ENCODE assay signal across 8 cellular contexts in genomic region chr1:56803561-56804156, GRCh38. TPM values are rescaled to one million over a fixed set of nuclear protein-coding genes. Genes with fewer than 3 reads are reported as not detected.
A peak's percentile ranks its signal among the peaks of the same experiment; 100 is the strongest.
DNase-seq lines count a peak whose midpoint lies in the region; ATAC-seq and TF ChIP-seq lines count a peak whose summit lies in the region.

No MANE protein-coding gene starts in this region.

- intact Hi-C loops in Caco-2 (cut with micrococcal nuclease; ENCODE audit: unreplicated experiment) = loop anchor here (2.0 to 5.0 kb wide), 2 partner anchors 15 to 46 kb away; partner anchors contain the start of gene FYB2

- H3K9me3 Mint-ChIP-seq in Caco-2 (ENCODE audit: unreplicated experiment) (peaks cover 16% of the 10 kb centered on the region), memory B cell (peaks cover 2% of the 10 kb centered on the region)

- H3K27me3 Mint-ChIP-seq in Caco-2 (ENCODE audit: insufficient read depth, unreplicated experiment) = no peaks in the 10 kb centered on the region
- H3K27me3 Mint-ChIP-seq in memory B cell = peaks cover 11% of the 10 kb centered on the region

- CTCF ChIA-PET in Caco-2 (lab: Charles Lee) = interaction anchor here (0.6 to 1.5 kb wide), 6 partner anchors 15 to 60 kb away, joined by 3 to 7 read pairs (median 4); partner anchors contain the start of gene FYB2

- peak; percentile 68 for ATAC-seq in GM18907 (IDR thresholded peaks at IDR 0.05; ENCODE audit: unreplicated experiment)
- peak; percentile 32 for ATAC-seq in memory B cell (ENCODE audit: low read depth)
- no peak for ATAC-seq in HG03139 (IDR thresholded peaks at IDR 0.05; ENCODE audit: unreplicated experiment)
- no peak for ATAC-seq in GM21515 (IDR thresholded peaks at IDR 0.05; ENCODE audit: unreplicated experiment)
- ATAC-seq in HG03196 (IDR thresholded peaks at IDR 0.05; ENCODE audit: unreplicated experiment) = no peak

- H3K4me3 Mint-ChIP-seq in Caco-2 (ENCODE audit: unreplicated experiment) (no peak overlapping the region), memory B cell (no peak overlapping the region)

- no peaks in the 10 kb centered on the region; the same call in 1 of the 2 replicates for H3K4me1 ChIP-seq in Caco-2

- H3K9me3 ChIP-seq in Caco-2 (no peaks in the 10 kb centered on the region), WERI-Rb-1 (ENCODE audit: severe bottlenecking) (no peaks in the 10 kb centered on the region)

- no peaks in the 10 kb centered on the region for H3K36me3 Mint-ChIP-seq in Caco-2 (ENCODE audit: insufficient read depth, unreplicated experiment)
- H3K36me3 Mint-ChIP-seq in memory B cell = no peaks in the 10 kb centered on the region

- POLR2A ChIA-PET in Caco-2 (lab: Charles Lee) = no interaction called here

- DNase-seq in Caco-2 = peak; percentile 59 to 62
- peak; percentile 73 for DNase-seq in WERI-Rb-1
- no peak for DNase-seq in memory B cell (ENCODE audit: low spot score in 2 of 2)

- H3K27me3 ChIP-seq in Caco-2 (replicated peaks; ENCODE audit: control insufficient read depth, insufficient read depth, low read length) (no peaks in the 10 kb centered on the region), WERI-Rb-1 (ENCODE audit: insufficient read depth, low read depth, severe bottlenecking) (no peaks in the 10 kb centered on the region)

- TF ChIP-seq CTCF in Caco-2 (IDR thresholded peaks at IDR 0.05; ENCODE audit: insufficient read depth in 1 of 2, low read depth in 1 of 2, low read length in 1 of 2, severe bottlenecking in 1 of 2, unreplicated experiment in 1 of 2) (peak; percentile 52 to 67), LNCAP (IDR thresholded peaks at IDR 0.05) (peak; percentile 75), WERI-Rb-1 (IDR thresholded peaks at IDR 0.05; ENCODE audit: low read depth, low read length) (peak; percentile 82)

- H3K36me3 ChIP-seq in Caco-2 (ENCODE audit: control insufficient read depth, insufficient read depth, low read length) = no peaks in the 10 kb centered on the region
- H3K36me3 ChIP-seq in WERI-Rb-1 = no peaks in the 10 kb centered on the region

- H3K4me3 ChIP-seq in Caco-2 (ENCODE audit: low read depth, low read length) = no peak overlapping the region
- no peak overlapping the region for H3K4me3 ChIP-seq in WERI-Rb-1 (ENCODE audit: low read depth, low read length)

- BruUV-seq in Caco-2 (replicated peaks; lab: Mats Ljungman, UMichigan) = no TSS peak

- H3K4me1 Mint-ChIP-seq in Caco-2 (ENCODE audit: low read depth, unreplicated experiment) (no peaks in the 10 kb centered on the region), memory B cell (no peaks in the 10 kb centered on the region)

- no peak overlapping the region for H3K27ac ChIP-seq in WERI-Rb-1

- H3K27ac Mint-ChIP-seq in Caco-2 (ENCODE audit: unreplicated experiment) = no peak overlapping the region
- H3K27ac Mint-ChIP-seq in memory B cell = no peak overlapping the region

RNA-seq across cellular contexts. Expression of gene FYB2, which starts 15.5 kb away (rescaled TPM):
- 2.7 and 2.9 TPM in 2 replicates for total RNA-seq in Caco-2 (2022)

RNA-seq across cellular contexts. Expression of gene C8A, which starts 50.9 kb away (rescaled TPM):
- total RNA-seq in Caco-2 (2022) = not detected in 2 replicates

Comparison
In these comparisons a context has a peak if more than half of its experiments do, and no peak if none do; other contexts are left out.
1. DNase-seq: peak in Caco-2 (2 of 2) and WERI-Rb-1 (single experiment); none in memory B cell (0 of 2).
2. ATAC-seq: peak in GM18907 (single experiment) and memory B cell (single experiment); none in HG03139 (single experiment), GM21515 (single experiment) and HG03196 (single experiment).
3. Peak in every context shown above with its lines, with median percentiles within 50 percentile points of each other: CTCF ChIP-seq.